ENCODE assay signal across 9 cellular contexts in genomic region chr16:49608801-49609200, GRCh38.
A peak's percentile ranks its signal among the peaks of the same experiment; 100 is the strongest.
DNase-seq lines count a peak whose midpoint lies in the region; ATAC-seq and TF ChIP-seq lines count a peak whose summit lies in the region.
"Had no signal": no experiment of that assay in that cellular context is flagged by ENCODE, and none has a peak within 500 bp of the region (broad histone marks: within the 10 kb centered on the region; RNA-seq: fewer than 3 reads in every experiment).

No MANE protein-coding gene starts in this region.

- peak; percentile 11 for TF ChIP-seq CTCF in GM10248 (IDR thresholded peaks at IDR 0.05; ENCODE audit: control extremely low read depth, extremely low read depth, low read depth, missing control alignments)
- peak; percentile 20 for TF ChIP-seq CTCF in RWPE2 (IDR thresholded peaks at IDR 0.05; ENCODE audit: poor library complexity, severe bottlenecking)
- TF ChIP-seq CTCF in cardiac muscle cell (IDR thresholded peaks at IDR 0.05; ENCODE audit: low read depth, low read length): peak; percentile 76
- TF ChIP-seq CTCF in sigmoid colon (IDR thresholded peaks at IDR 0.05): peak; percentile 10 to 61 (median 26)

- DNase-seq in GM10248 (ENCODE audit: extremely low spot score) (no peak), RWPE2 (ENCODE audit: low spot score) (no peak), cardiac muscle cell (ENCODE audit: low read depth in 1 of 2, low spot score in 1 of 2) (peak; percentile 75 to 77), sigmoid colon (peak; percentile 68), DMS79 treated with DMSO at 0.1 percent for 48 hours (lab: John Stamatoyannopoulos, UW) (no peak), posterior cingulate gyrus (no peak), D341Med (ENCODE audit: low spot score) (no peak)
- DNase-seq: NCI-H1048 had no signal

- ATAC-seq in RWPE2 (ENCODE audit: low read depth) (peak; percentile 48; the same call in 1 of the 3 replicates), GM21619 (IDR thresholded peaks at IDR 0.05; ENCODE audit: unreplicated experiment) (no peak)

- TF ChIP-seq POLR2A in sigmoid colon (IDR thresholded peaks at IDR 0.05): no peak

- H3K4me1 ChIP-seq in RWPE2 (ENCODE audit: insufficient read depth, poor library complexity, severe bottlenecking): no peaks in the 10 kb centered on the region
- H3K4me1 ChIP-seq in cardiac muscle cell (ENCODE audit: low read depth): peaks cover 5% of the 10 kb centered on the region
- peaks cover 0 to 16% (median 13%) of the 10 kb centered on the region in 4 donors for H3K4me1 ChIP-seq in sigmoid colon

- H3K4me3 ChIP-seq in RWPE2 (ENCODE audit: severe bottlenecking): no peak overlapping the region
- no peak overlapping the region for H3K4me3 ChIP-seq in cardiac muscle cell
- H3K4me3 ChIP-seq in sigmoid colon: no peak overlapping the region

- peaks cover 11% of the 10 kb centered on the region for H3K27me3 ChIP-seq in RWPE2 (ENCODE audit: insufficient read depth, poor library complexity, severe bottlenecking)
- no peaks in the 10 kb centered on the region for H3K27me3 ChIP-seq in cardiac muscle cell
- H3K27me3 ChIP-seq in sigmoid colon: no peaks in the 10 kb centered on the region

- POLR2A ChIA-PET in GM10248 (lab: Yijun Ruan, JAX): no interaction called here

- H3K27ac ChIP-seq in RWPE2 (ENCODE audit: poor library complexity, severe bottlenecking) (no peak overlapping the region), cardiac muscle cell (no peak overlapping the region), sigmoid colon (peak overlapping the region in 2 of 4 donors; percentile 25 to 51)

- H3K36me3 ChIP-seq in RWPE2 (ENCODE audit: low read depth) (no peaks in the 10 kb centered on the region), cardiac muscle cell (no peaks in the 10 kb centered on the region), sigmoid colon (no peaks in the 10 kb centered on the region)

- intact Hi-C loops in sigmoid colon (cut with DNase I): loop anchor here (5.0 kb wide), 3 partner anchors 202 to 268 kb away; partner anchors contain the start of gene ZNF423
- intact Hi-C loops in posterior cingulate gyrus (cut with DNase I): loop anchor here (5.0 kb wide), 1 partner anchor 248 kb away; the partner anchor contains the start of gene ZNF423

- CTCF ChIA-PET in GM10248 (lab: Yijun Ruan, JAX): interaction anchor here (1.8 kb wide), 1 partner anchor 16 kb away, joined by 5 read pairs; no protein-coding TSS in a partner anchor

- WGBS in sigmoid colon, 2 donors: 65 to 83% methylated on average over 5 of the region's 5 CpGs

- no peak for TF ChIP-seq EP300 in sigmoid colon (IDR thresholded peaks at IDR 0.05)

- no peaks in the 10 kb centered on the region for H3K9me3 ChIP-seq in RWPE2 (ENCODE audit: severe bottlenecking)
- H3K9me3 ChIP-seq in cardiac muscle cell (ENCODE audit: low read depth): no peaks in the 10 kb centered on the region
- H3K9me3 ChIP-seq in sigmoid colon: no peaks in the 10 kb centered on the region

Comparison
In these comparisons a context has a peak if more than half of its experiments do, and no peak if none do; other contexts are left out.
1. DNase-seq: peak in cardiac muscle cell (2 of 2) and sigmoid colon (single experiment); none in GM10248 (single experiment), RWPE2 (single experiment), DMS79 treated with DMSO at 0.1 percent for 48 hours (single experiment), posterior cingulate gyrus (0 of 10) and D341Med (single experiment).
2. CTCF ChIP-seq: peak in every context shown above with its lines; median percentile 76 in cardiac muscle cell; 26 in sigmoid colon; 20 in RWPE2; 11 in GM10248.